Comparison of ENCODE assay signal across 23 cellular contexts in the genomic region with DNA sequence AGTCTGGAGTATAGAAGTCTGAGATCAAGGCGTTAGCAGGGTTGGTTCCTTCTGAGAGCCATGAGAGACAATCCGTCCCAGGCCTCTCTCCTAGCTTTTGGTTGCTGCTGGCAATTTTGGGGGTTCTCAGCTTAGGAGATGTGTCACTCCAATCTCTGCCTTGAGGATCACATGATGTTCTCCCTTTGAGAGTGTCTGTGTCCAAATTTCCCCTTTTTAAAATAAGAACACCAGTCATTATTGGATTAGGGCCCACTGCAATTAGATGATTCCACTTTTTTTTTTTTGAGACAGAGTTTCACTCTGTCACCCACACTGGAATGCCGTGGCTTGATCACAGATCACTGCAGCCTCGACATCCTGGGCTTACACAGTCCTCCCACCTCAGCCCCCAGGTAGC. TPM values are rescaled to one million over a fixed set of nuclear protein-coding genes. Genes with fewer than 3 reads are reported as not detected.
"Had no signal": no experiment of that assay in that cellular context is flagged by ENCODE, and none has a peak within 500 bp of the region (broad histone marks: within the 10 kb centered on the region; RNA-seq: fewer than 3 reads in every experiment).

No MANE protein-coding gene starts in this region.

- H3K4me3 ChIP-seq: SJSA1, SK-N-MC had no signal

- H3K36me3 ChIP-seq: SJSA1 had no signal

- FAIRE-seq: HTR-8/SVneo, RCC 7860 had no signal

- H3K4me1 ChIP-seq: SJSA1 had no signal

- H3K27ac ChIP-seq: HL-60, SJSA1, SK-N-MC had no signal

- H3K9me3 ChIP-seq: SJSA1 had no signal

- DNase-seq: KBM-7, NCI-H1092, NCI-H1105 treated with DMSO at 0.1 percent for 48 hours, NCI-H1417 treated with DMSO at 0.1 percent for 48 hours, NCI-H146, NCI-H1694 treated with DMSO at 0.1 percent for 48 hours, NCI-H1930, NCI-H2081, NCI-H2107, NCI-H2227 treated with DMSO at 0.1 percent for 48 hours, NCI-H524, NCI-H526 treated with DMSO at 0.1 percent for 48 hours, NCI-H748 treated with DMSO at 0.1 percent for 48 hours, OCI-M1, Right ventricle myocardium superior, RPMI8226, SIG-M5 had no signal

RNA-seq across cellular contexts. Expression of a gene that starts 10.2 kb away (rescaled TPM):
- total RNA-seq: MCF 10A, Right ventricle myocardium superior, SJSA1 had no signal
